ENCODE assay signal across 8 cellular contexts in the genomic region with DNA sequence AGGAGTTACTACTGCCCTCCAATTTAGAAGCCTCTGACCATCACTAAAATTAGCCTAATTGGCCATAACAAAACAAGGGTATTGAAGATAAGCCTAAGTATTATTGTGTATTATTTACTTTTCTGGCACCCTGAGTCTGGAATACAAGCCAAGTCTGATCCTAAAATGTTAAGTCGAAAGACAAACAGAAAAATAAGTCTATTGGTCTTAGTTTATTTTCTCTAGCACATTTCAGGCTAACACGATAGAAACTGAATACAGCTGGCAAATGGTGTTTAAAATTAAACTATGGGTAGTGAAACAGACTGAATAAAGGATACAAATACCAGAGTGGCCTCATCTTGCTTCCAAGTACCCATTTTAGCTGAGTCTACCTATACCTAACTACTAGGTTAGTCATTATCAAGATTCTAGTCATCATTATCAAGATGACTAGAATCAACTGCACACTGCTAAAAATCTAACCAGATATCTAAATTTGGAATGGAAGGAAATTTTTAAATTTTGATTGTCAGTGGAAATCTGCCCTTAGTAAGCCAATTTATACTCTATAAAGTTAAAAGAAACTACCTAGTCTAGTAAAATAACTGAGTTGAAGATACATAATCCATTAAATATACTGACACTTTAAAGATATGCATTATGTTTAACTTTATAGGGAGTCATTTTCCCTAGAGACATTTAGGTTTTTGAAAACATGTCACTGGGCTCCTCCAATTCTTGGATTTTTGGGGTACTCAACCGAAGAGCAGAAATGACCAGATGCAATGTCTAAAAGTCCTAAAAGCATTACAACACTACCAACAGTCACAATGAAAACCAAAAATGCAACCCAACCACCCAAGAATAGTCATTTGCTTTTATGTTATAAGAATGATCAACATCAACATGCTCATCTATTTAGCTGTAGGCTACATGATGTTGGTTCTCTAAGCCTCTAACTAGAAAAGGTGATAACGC.
DNase-seq lines count a peak whose midpoint lies in the region; ATAC-seq and TF ChIP-seq lines count a peak whose summit lies in the region.

No MANE protein-coding gene starts in this region.

- ATAC-seq in GM18511 (IDR thresholded peaks at IDR 0.05; ENCODE audit: unreplicated experiment) (peak; percentile 81), GM21529 (IDR thresholded peaks at IDR 0.05; ENCODE audit: unreplicated experiment) (peak; percentile 62), HG03520 (IDR thresholded peaks at IDR 0.05; ENCODE audit: unreplicated experiment) (peak; percentile 59), GM19351 (IDR thresholded peaks at IDR 0.05; ENCODE audit: unreplicated experiment) (no peak), aorta (ENCODE audit: low FRiP score) (no peak)

- peaks cover 5% of the 10 kb centered on the region for H3K79me2 ChIP-seq in neural progenitor cell (ENCODE audit: low read depth)

- H3K9ac ChIP-seq in neural progenitor cell = no peak overlapping the region

- H3K27ac Mint-ChIP-seq in neural progenitor cell = no peak overlapping the region

- H3K36me3 ChIP-seq in neural progenitor cell (no peaks in the 10 kb centered on the region), aorta (ENCODE audit: control insufficient read depth in 1 of 2, insufficient read depth in 2 of 2, low read length in 1 of 2) (no peaks in the 10 kb centered on the region)

- WGBS in aorta, 2 donors = 49 to 53% methylated on average over 4 of the region's 4 CpGs

- H3K9me3 Mint-ChIP-seq in neural progenitor cell = no peaks in the 10 kb centered on the region

- no peak overlapping the region for H2AFZ ChIP-seq in neural progenitor cell (replicated peaks)

- H3K4me3 ChIP-seq in neural progenitor cell = no peak overlapping the region
- no peak overlapping the region for H3K4me3 ChIP-seq in aorta (ENCODE audit: low read length in 2 of 2)

- intact Hi-C loops in aorta (cut with DNase I) = no loop called here

- H3K27me3 Mint-ChIP-seq in neural progenitor cell (ENCODE audit: insufficient read depth, low read depth) = no peaks in the 10 kb centered on the region

- no peak for TF ChIP-seq CTCF in neural progenitor cell (IDR thresholded peaks at IDR 0.05)

- no peaks in the 10 kb centered on the region for H4K20me1 ChIP-seq in neural progenitor cell (ENCODE audit: low read depth)

- H3K27me3 ChIP-seq in neural progenitor cell (no peaks in the 10 kb centered on the region), aorta (ENCODE audit: control insufficient read depth in 1 of 2, insufficient read depth in 2 of 2, low read length in 1 of 2) (no peaks in the 10 kb centered on the region)

- H3K27ac ChIP-seq in neural progenitor cell = peak overlapping the region; percentile 57
- H3K27ac ChIP-seq in aorta (ENCODE audit: low read depth in 1 of 2, low read length in 2 of 2) = peak overlapping the region in 1 of 2 donors; percentile 67

- peaks cover 8% of the 10 kb centered on the region for H3K36me3 Mint-ChIP-seq in neural progenitor cell

- peaks cover 6% of the 10 kb centered on the region for H3K4me1 Mint-ChIP-seq in neural progenitor cell

- H3K4me1 ChIP-seq in neural progenitor cell = peaks cover 19% of the 10 kb centered on the region
- peaks cover 6 to 8% of the 10 kb centered on the region in 2 donors for H3K4me1 ChIP-seq in aorta (ENCODE audit: control insufficient read depth in 1 of 2, insufficient read depth in 2 of 2, low read length in 2 of 2)

- no peaks in the 10 kb centered on the region for H3K9me3 ChIP-seq in neural progenitor cell (ENCODE audit: low read depth)
- H3K9me3 ChIP-seq in aorta (ENCODE audit: control insufficient read depth, low read length) = no peaks in the 10 kb centered on the region

- no peaks in the 10 kb centered on the region for H3F3A ChIP-seq in neural progenitor cell (ENCODE audit: low read depth)

- H3K4me2 ChIP-seq in neural progenitor cell = peak overlapping the region; percentile 48

- DNase-seq in neural progenitor cell (ENCODE audit: low spot score) (no peak), aorta (no peak), SW480 (ENCODE audit: low spot score) (no peak), DMS153 (lab: John Stamatoyannopoulos, UW) (no peak)

- no peak overlapping the region for H3K4me3 Mint-ChIP-seq in neural progenitor cell

Comparison
In these comparisons a context has a peak if more than half of its experiments do, and no peak if none do; other contexts are left out.
1. ATAC-seq: peak in GM18511 (single experiment), GM21529 (single experiment) and HG03520 (single experiment); none in GM19351 (single experiment) and aorta (single experiment).